Comparison of ENCODE assay signal across 8 cellular contexts in the genomic region with DNA sequence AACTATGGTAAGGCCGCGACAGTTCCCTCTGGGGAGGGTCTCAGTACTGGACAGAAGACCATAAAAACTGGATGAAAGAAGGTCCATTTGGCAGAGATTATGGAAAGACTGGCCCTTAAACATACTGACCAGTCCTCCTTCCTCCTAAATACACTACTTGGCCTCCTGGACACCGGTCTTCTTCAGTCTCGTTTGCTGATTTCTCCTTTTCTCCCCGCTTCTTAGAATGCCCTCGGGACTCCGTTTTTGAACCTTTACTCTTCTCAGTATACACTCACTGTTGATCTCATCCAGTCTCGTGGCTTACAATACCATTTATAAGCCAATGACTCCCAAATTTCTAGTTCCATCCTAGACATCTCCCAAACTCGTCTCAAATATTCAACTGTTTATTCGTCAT. TPM values are rescaled to one million over a fixed set of nuclear protein-coding genes. Genes with fewer than 3 reads are reported as not detected.
A peak's percentile ranks its signal among the peaks of the same experiment; 100 is the strongest.
DNase-seq lines count a peak whose midpoint lies in the region; ATAC-seq lines count a peak whose summit lies in the region.

No MANE protein-coding gene starts in this region.

- H3K79me1 ChIP-seq in mesendoderm (ENCODE audit: low read length) = peaks cover 4% of the 10 kb centered on the region

- peak overlapping the region; percentile 88 for H2AFZ ChIP-seq in ACC112 (ENCODE audit: low read length, unreplicated experiment)

- peaks cover 8% of the 10 kb centered on the region for H3K4me1 ChIP-seq in ACC112 (ENCODE audit: control insufficient read depth, insufficient read depth, low read length, unreplicated experiment)
- H3K4me1 ChIP-seq in mesendoderm (ENCODE audit: control insufficient read depth, low read depth, low read length) = peaks cover 2% of the 10 kb centered on the region

- H3K9ac ChIP-seq in mesendoderm (ENCODE audit: low read length) = peak overlapping the region; percentile 93

- H3K79me2 ChIP-seq in ACC112 (ENCODE audit: control insufficient read depth, insufficient read depth, low read length, unreplicated experiment) (peaks cover 12% of the 10 kb centered on the region), mesendoderm (ENCODE audit: control insufficient read depth, insufficient read depth, low read length) (no peaks in the 10 kb centered on the region)

- no peak overlapping the region for H3K18ac ChIP-seq in mesendoderm (ENCODE audit: low read length)

- H3K27ac ChIP-seq in ACC112 (ENCODE audit: low read depth, low read length) (peak overlapping the region; percentile 53), mesendoderm (ENCODE audit: low read depth, low read length) (no peak overlapping the region)

- H3K23ac ChIP-seq in mesendoderm (ENCODE audit: low read length) = no peak overlapping the region

- no peak overlapping the region for H2BK5ac ChIP-seq in mesendoderm (ENCODE audit: low read length)

- DNase-seq in T47D (ENCODE audit: low read depth in 1 of 2, low spot score in 1 of 2) (peak; percentile 28 to 52), mesendoderm (no peak), NOMO-1 treated with dmso at 0.1 percent for 144 hours (lab: John Stamatoyannopoulos, UW; ENCODE audit: unreplicated experiment) (no peak), NCI-H446 treated with DMSO at 0.1 percent for 48 hours (lab: John Stamatoyannopoulos, UW) (no peak), iPS-NIHi7 (ENCODE audit: extremely low spot score) (no peak)

- H2BK15ac ChIP-seq in mesendoderm (replicated peaks; ENCODE audit: low read depth) = no peak overlapping the region

- in situ Hi-C loops in T47D (cut with HindIII; ENCODE audit: low pct_unique_long_range_greater_than_20kb, low sequenced_read_pairs) = no loop called here

- no peaks in the 10 kb centered on the region for H3K27me3 ChIP-seq in ACC112 (ENCODE audit: insufficient read depth, low read length)
- H3K27me3 ChIP-seq in mesendoderm (ENCODE audit: insufficient read depth, low read length, poor library complexity) = no peaks in the 10 kb centered on the region

- no peak overlapping the region for H3K4ac ChIP-seq in mesendoderm (ENCODE audit: low read depth, low read length)

- H3K4me2 ChIP-seq in mesendoderm (ENCODE audit: low read length) = peak overlapping the region; percentile 75

- peak overlapping the region; percentile 92 for H3K56ac ChIP-seq in mesendoderm (ENCODE audit: low read length)

- H2BK120ac ChIP-seq in mesendoderm (ENCODE audit: low read depth, low read length) = no peak overlapping the region

- WGBS in mesendoderm (ENCODE audit: extremely low coverage, insufficient coverage, low lambda C conversion rate) = 100% methylated on average over 2 of the region's 10 CpGs

- H4K8ac ChIP-seq in mesendoderm (ENCODE audit: low read depth, low read length) = peak overlapping the region; percentile 88

- ATAC-seq in HG02642 (IDR thresholded peaks at IDR 0.05; ENCODE audit: poor library complexity, unreplicated experiment) (peak; percentile 12), HG02588 (IDR thresholded peaks at IDR 0.05; ENCODE audit: unreplicated experiment) (no peak)

- H3K36me3 ChIP-seq in ACC112 (ENCODE audit: insufficient read depth, low read length) (no peaks in the 10 kb centered on the region), mesendoderm (ENCODE audit: control insufficient read depth, insufficient read depth, low read length) (peaks cover 8% of the 10 kb centered on the region)

- H4K5ac ChIP-seq in mesendoderm (ENCODE audit: low read length) = peak overlapping the region; percentile 100

- peak overlapping the region; percentile 87 for H3K4me3 ChIP-seq in ACC112 (ENCODE audit: low read depth, low read length)
- H3K4me3 ChIP-seq in mesendoderm (ENCODE audit: low read length) = no peak overlapping the region

- H2AK5ac ChIP-seq in mesendoderm (ENCODE audit: low read length) = no peak overlapping the region

RNA-seq across cellular contexts. Expression of gene MRPL9, which starts 0.7 kb away (rescaled TPM):
- polyA plus RNA-seq in mesendoderm (2013, experiment 1 of 2) = 115 TPM
- polyA plus RNA-seq in mesendoderm (2013, experiment 2 of 2) = 113 TPM

RNA-seq across cellular contexts. Expression of gene TDRKH, which starts 26.3 kb away (rescaled TPM):
- polyA plus RNA-seq in mesendoderm (2013, experiment 1 of 2) = 11.8 TPM
- 11.6 TPM for polyA plus RNA-seq in mesendoderm (2013, experiment 2 of 2)

RNA-seq across cellular contexts. Expression of gene LINGO4, which starts 41.2 kb away (rescaled TPM):
- not detected for polyA plus RNA-seq in mesendoderm (2013, experiment 1 of 2)
- polyA plus RNA-seq in mesendoderm (2013, experiment 2 of 2) = 0.01 TPM

RNA-seq across cellular contexts. Expression of gene RIIAD1, which starts 42.7 kb away (rescaled TPM):
- 0.21 TPM for polyA plus RNA-seq in mesendoderm (2013, experiment 1 of 2)
- not detected for polyA plus RNA-seq in mesendoderm (2013, experiment 2 of 2)

RNA-seq across cellular contexts. Expression of gene CELF3, which starts 47.4 kb away (rescaled TPM):
- polyA plus RNA-seq in mesendoderm (2013, experiment 1 of 2) = 0.24 TPM
- polyA plus RNA-seq in mesendoderm (2013, experiment 2 of 2) = 0.17 TPM

Comparison
In these comparisons a context has a peak if more than half of its experiments do, and no peak if none do; other contexts are left out.
1. DNase-seq: peak in T47D (2 of 2); none in mesendoderm (single experiment), NOMO-1 treated with dmso at 0.1 percent for 144 hours (single experiment), NCI-H446 treated with DMSO at 0.1 percent for 48 hours (single experiment) and iPS-NIHi7 (single experiment).